9 cellular contexts compared by ENCODE assay signal in genomic region chr7:47326220-47326619, GRCh38.
A peak's percentile ranks its signal among the peaks of the same experiment; 100 is the strongest.
DNase-seq lines count a peak whose midpoint lies in the region; ATAC-seq and TF ChIP-seq lines count a peak whose summit lies in the region.
"Had no signal": no experiment of that assay in that cellular context is flagged by ENCODE, and none has a peak within 500 bp of the region (broad histone marks: within the 10 kb centered on the region; RNA-seq: fewer than 3 reads in every experiment).

No MANE protein-coding gene starts in this region.

- no peaks in the 10 kb centered on the region for H3K27me3 Mint-ChIP-seq in Caco-2 (ENCODE audit: insufficient read depth, unreplicated experiment)
- no peaks in the 10 kb centered on the region for H3K27me3 Mint-ChIP-seq in activated T-helper 2 cell treated with anti-CD3 and anti-CD28 coated beads, Interferon-gamma antibody, Interleukin-2, Interleukin-4, amounts not matched to agents 10 μg/mL and 5 μg/mL and 100 μg/mL, durations not matched to agents 14 hours and 24 hours and 36 hours (ENCODE audit: low read depth)

- H2BK5ac ChIP-seq in neuronal stem cell (ENCODE audit: low read length), result no peak overlapping the region

- H3K18ac ChIP-seq in neuronal stem cell (ENCODE audit: low read length), result peak overlapping the region; percentile 74

- WGBS in neuronal stem cell (ENCODE audit: extremely low coverage in 2 of 2, insufficient read length in 2 of 2, insufficient replicate concordance in 1 of 2), 2 donors, result no CpG with 5 or more reads among the region's 2 CpGs

- peak overlapping the region; percentile 80 for H3K27ac Mint-ChIP-seq in Caco-2 (ENCODE audit: unreplicated experiment)
- no peak overlapping the region for H3K27ac Mint-ChIP-seq in activated T-helper 2 cell treated with anti-CD3 and anti-CD28 coated beads, Interferon-gamma antibody, Interleukin-2, Interleukin-4, amounts not matched to agents 10 μg/mL and 5 μg/mL and 100 μg/mL, durations not matched to agents 14 hours and 24 hours and 36 hours

- H3K9me3 ChIP-seq in Caco-2, result no peaks in the 10 kb centered on the region
- peaks cover 0 to 2% of the 10 kb centered on the region in 2 donors for H3K9me3 ChIP-seq in neuronal stem cell (replicated peaks in 1 of 2; ENCODE audit: control insufficient read depth in 2 of 2, insufficient read depth in 1 of 2, low read depth in 1 of 2, low read length in 2 of 2)
- H3K9me3 ChIP-seq: pancreas had no signal

- DNase-seq in Caco-2 (peak in 1 of 2 experiments; percentile 47), NCI-H526 (lab: John Stamatoyannopoulos, UW) (peak; percentile 35 to 38), epithelial cell of prostate (ENCODE audit: low read depth, low spot score) (peak; percentile 53), neuronal stem cell (ENCODE audit: low spot score) (no peak), AML-193 (lab: John Stamatoyannopoulos, UW) (no peak), SHP77 (lab: John Stamatoyannopoulos, UW) (no peak)
- DNase-seq in activated T-helper 2 cell treated with anti-CD3 and anti-CD28 coated beads, Interferon-gamma antibody, Interleukin-2, Interleukin-4, amounts not matched to agents 10 μg/mL and 5 μg/mL and 100 μg/mL, durations not matched to agents 14 hours and 24 hours and 36 hours (ENCODE audit: low spot score), result no peak
- DNase-seq: pancreas had no signal

- TF ChIP-seq CTCF in Caco-2 (IDR thresholded peaks at IDR 0.05; ENCODE audit: insufficient read depth in 1 of 2, low read depth in 1 of 2, low read length in 1 of 2, severe bottlenecking in 1 of 2, unreplicated experiment in 1 of 2), result peak in 1 of 2 experiments; percentile 19

- peaks cover 39% of the 10 kb centered on the region for H3K4me1 Mint-ChIP-seq in Caco-2 (ENCODE audit: low read depth, unreplicated experiment)
- H3K4me1 Mint-ChIP-seq in activated T-helper 2 cell treated with anti-CD3 and anti-CD28 coated beads, Interferon-gamma antibody, Interleukin-2, Interleukin-4, amounts not matched to agents 10 μg/mL and 5 μg/mL and 100 μg/mL, durations not matched to agents 14 hours and 24 hours and 36 hours (ENCODE audit: low read depth), result peaks cover 6% of the 10 kb centered on the region

- peaks cover 88% of the 10 kb centered on the region for H3K36me3 Mint-ChIP-seq in Caco-2 (ENCODE audit: insufficient read depth, unreplicated experiment)
- no peaks in the 10 kb centered on the region for H3K36me3 Mint-ChIP-seq in activated T-helper 2 cell treated with anti-CD3 and anti-CD28 coated beads, Interferon-gamma antibody, Interleukin-2, Interleukin-4, amounts not matched to agents 10 μg/mL and 5 μg/mL and 100 μg/mL, durations not matched to agents 14 hours and 24 hours and 36 hours (ENCODE audit: low read depth)

- no peaks in the 10 kb centered on the region for H3K9me3 Mint-ChIP-seq in Caco-2 (ENCODE audit: unreplicated experiment)
- H3K9me3 Mint-ChIP-seq in activated T-helper 2 cell treated with anti-CD3 and anti-CD28 coated beads, Interferon-gamma antibody, Interleukin-2, Interleukin-4, amounts not matched to agents 10 μg/mL and 5 μg/mL and 100 μg/mL, durations not matched to agents 14 hours and 24 hours and 36 hours, result no peaks in the 10 kb centered on the region

- peaks cover 2% of the 10 kb centered on the region for H3K79me1 ChIP-seq in neuronal stem cell (ENCODE audit: low read depth, low read length)

- no peak overlapping the region for H3K4me3 Mint-ChIP-seq in Caco-2 (ENCODE audit: unreplicated experiment)
- no peak overlapping the region for H3K4me3 Mint-ChIP-seq in activated T-helper 2 cell treated with anti-CD3 and anti-CD28 coated beads, Interferon-gamma antibody, Interleukin-2, Interleukin-4, amounts not matched to agents 10 μg/mL and 5 μg/mL and 100 μg/mL, durations not matched to agents 14 hours and 24 hours and 36 hours (ENCODE audit: low read depth)

- H2BK12ac ChIP-seq in neuronal stem cell (ENCODE audit: low read length), result no peak overlapping the region

- H3K4me1 ChIP-seq in Caco-2 (peaks cover 43% of the 10 kb centered on the region), neuronal stem cell (ENCODE audit: control insufficient read depth in 2 of 2, insufficient read depth in 1 of 2, low read depth in 1 of 2, low read length in 2 of 2) (peaks cover 24 to 26% of the 10 kb centered on the region in 2 donors)

- no peak overlapping the region for H2AK5ac ChIP-seq in neuronal stem cell (ENCODE audit: low read depth, low read length)

- no peak overlapping the region for H3K14ac ChIP-seq in neuronal stem cell (ENCODE audit: low read length)

- CTCF ChIA-PET in Caco-2 (lab: Charles Lee), result interaction anchor here (1.7 to 4.3 kb wide), 2 partner anchors 14 to 60 kb away, joined by 4 to 19 read pairs; no protein-coding TSS in a partner anchor

- H2BK15ac ChIP-seq in neuronal stem cell (ENCODE audit: low read length), result no peak overlapping the region

- H3K4me3 ChIP-seq in Caco-2 (ENCODE audit: low read depth, low read length), result no peak overlapping the region
- no peak overlapping the region for H3K4me3 ChIP-seq in neuronal stem cell (ENCODE audit: low read length in 2 of 2)
- H3K4me3 ChIP-seq: pancreas had no signal

- H3K9ac ChIP-seq in neuronal stem cell (ENCODE audit: low read depth, low read length, poor library complexity), result no peak overlapping the region

- no peak overlapping the region for H2BK120ac ChIP-seq in neuronal stem cell (ENCODE audit: low read depth, low read length)

- BruUV-seq in Caco-2 (replicated peaks; lab: Mats Ljungman, UMichigan), result no TSS peak

- no peak overlapping the region for H4K8ac ChIP-seq in neuronal stem cell (ENCODE audit: low read depth, low read length)

- H3K27me3 ChIP-seq in Caco-2 (replicated peaks; ENCODE audit: control insufficient read depth, insufficient read depth, low read length) (no peaks in the 10 kb centered on the region), neuronal stem cell (ENCODE audit: control insufficient read depth in 3 of 3, insufficient read depth in 3 of 3, low read depth in 1 of 3, low read length in 3 of 3) (no peaks in the 10 kb centered on the region)
- H3K27me3 ChIP-seq: pancreas had no signal

- H3K27ac ChIP-seq in epithelial cell of prostate (no peak overlapping the region), neuronal stem cell (replicated peaks; ENCODE audit: low read length) (no peak overlapping the region)

- POLR2A ChIA-PET in Caco-2 (lab: Charles Lee), result interaction anchor here (0.5 kb wide), 1 partner anchor 769 kb away, joined by 4 read pairs; no protein-coding TSS in a partner anchor

- no peak overlapping the region for H2AFZ ChIP-seq in neuronal stem cell (ENCODE audit: low read length)

- ATAC-seq in HG03520 (IDR thresholded peaks at IDR 0.05; ENCODE audit: unreplicated experiment), result no peak

- H3K23ac ChIP-seq in neuronal stem cell (ENCODE audit: low read depth, low read length, poor library complexity), result no peak overlapping the region

- H3K4me2 ChIP-seq in neuronal stem cell (ENCODE audit: insufficient read depth, low read length, poor library complexity, severe bottlenecking), result no peak overlapping the region

- peaks cover 2% of the 10 kb centered on the region for H3K36me3 ChIP-seq in Caco-2 (ENCODE audit: control insufficient read depth, insufficient read depth, low read length)
- H3K36me3 ChIP-seq in neuronal stem cell (replicated peaks in 1 of 2; ENCODE audit: control insufficient read depth in 2 of 2, insufficient read depth in 2 of 2, low read length in 2 of 2), result peaks cover 2 to 5% of the 10 kb centered on the region in 2 donors

- intact Hi-C loops in Caco-2 (cut with micrococcal nuclease; ENCODE audit: unreplicated experiment), result no loop called here
- intact Hi-C loops in activated T-helper 2 cell treated with anti-CD3 and anti-CD28 coated beads, Interferon-gamma antibody, Interleukin-2, Interleukin-4, amounts not matched to agents 10 μg/mL and 5 μg/mL and 100 μg/mL, durations not matched to agents 14 hours and 24 hours and 36 hours (cut with micrococcal nuclease), result loop anchor here (1.0 to 5.0 kb wide), 3 partner anchors 16 to 36 kb away; no protein-coding TSS in a partner anchor

- H3K4ac ChIP-seq in neuronal stem cell (ENCODE audit: low read length), result no peak overlapping the region

- no peak overlapping the region for H4K91ac ChIP-seq in neuronal stem cell (ENCODE audit: low read depth, low read length, poor library complexity)

Comparison
In these comparisons a context has a peak if more than half of its experiments do, and no peak if none do; other contexts are left out.
1. DNase-seq: peak in NCI-H526 (2 of 2) and epithelial cell of prostate (single experiment); none in neuronal stem cell (single experiment), AML-193 (0 of 2), activated T-helper 2 cell treated with anti-CD3 and anti-CD28 coated beads, Interferon-gamma antibody, Interleukin-2, Interleukin-4, amounts not matched to agents 10 μg/mL and 5 μg/mL and 100 μg/mL, durations not matched to agents 14 hours and 24 hours and 36 hours (single experiment) and SHP77 (0 of 2).